Comparison of ENCODE assay signal across 1 cellular context in the genomic region with DNA sequence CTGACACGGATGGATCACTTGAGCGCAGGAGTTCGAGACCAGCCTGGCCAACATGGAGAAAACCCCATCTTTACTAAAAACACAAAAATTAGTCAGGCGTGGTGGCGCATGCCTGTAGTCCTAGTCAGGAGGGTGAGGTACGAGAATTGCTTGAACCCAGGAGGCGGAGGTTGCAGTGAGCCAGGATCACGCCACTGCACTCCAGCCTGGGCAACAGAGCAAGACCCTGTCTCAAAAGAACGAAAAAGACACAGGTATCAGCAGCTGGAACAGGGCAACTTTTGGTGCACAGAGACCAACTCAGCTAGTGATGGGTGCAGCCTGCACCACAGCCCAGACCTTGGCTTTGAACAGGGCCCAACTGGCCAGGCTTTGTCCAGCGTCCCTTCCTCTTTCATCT. TPM values are rescaled to one million over a fixed set of nuclear protein-coding genes. Genes with fewer than 3 reads are reported as not detected.
"Had no signal": no experiment of that assay in that cellular context is flagged by ENCODE, and none has a peak within 500 bp of the region (broad histone marks: within the 10 kb centered on the region; RNA-seq: fewer than 3 reads in every experiment).

No MANE protein-coding gene starts in this region.

RNA-seq across cellular contexts. Expression of a gene that starts 48.8 kb away (rescaled TPM):
- total RNA-seq: endothelial cell of umbilical vein had no signal
